In genomic region chr12:121214171-121214777, GRCh38 we compare ENCODE assay signal across 1 cellular context.
TF ChIP-seq lines count a peak whose summit lies in the region.

No MANE protein-coding gene starts in this region.

TF ChIP-seq in WTC11, 78 proteins besides CTCF, POLR2A, EP300 and RAD21 (continued from another document):
- TF ChIP-seq ZNF425 (CRISPR knock-in tag; conservative IDR thresholded peaks at IDR 0.05) (no peak), NFYB (CRISPR knock-in tag; conservative IDR thresholded peaks at IDR 0.05; ENCODE audit: low read depth) (no peak), FOXP1 (CRISPR knock-in tag; IDR thresholded peaks at IDR 0.05; ENCODE audit: borderline replicate concordance) (no peak), ZNF281 (CRISPR knock-in tag; IDR thresholded peaks at IDR 0.05) (no peak), PRDM15 (CRISPR knock-in tag; IDR thresholded peaks at IDR 0.05) (no peak), CREM (CRISPR knock-in tag; IDR thresholded peaks at IDR 0.05) (no peak)
